Comparison of ENCODE assay signal across 2 cellular contexts in genomic region chr2:15916-16315, GRCh38. TPM values are rescaled to one million over a fixed set of nuclear protein-coding genes. Genes with fewer than 3 reads are reported as not detected.
"Had no signal": no experiment of that assay in that cellular context is flagged by ENCODE, and none has a peak within 500 bp of the region (broad histone marks: within the 10 kb centered on the region; RNA-seq: fewer than 3 reads in every experiment).

No MANE protein-coding gene starts in this region.

RNA-seq across cellular contexts. Expression of gene FAM110C, which starts 30.4 kb away (rescaled TPM):
- total RNA-seq: glomerular endothelial cell, osteocyte had no signal
